Comparison of ENCODE assay signal across 29 cellular contexts in the genomic region with DNA sequence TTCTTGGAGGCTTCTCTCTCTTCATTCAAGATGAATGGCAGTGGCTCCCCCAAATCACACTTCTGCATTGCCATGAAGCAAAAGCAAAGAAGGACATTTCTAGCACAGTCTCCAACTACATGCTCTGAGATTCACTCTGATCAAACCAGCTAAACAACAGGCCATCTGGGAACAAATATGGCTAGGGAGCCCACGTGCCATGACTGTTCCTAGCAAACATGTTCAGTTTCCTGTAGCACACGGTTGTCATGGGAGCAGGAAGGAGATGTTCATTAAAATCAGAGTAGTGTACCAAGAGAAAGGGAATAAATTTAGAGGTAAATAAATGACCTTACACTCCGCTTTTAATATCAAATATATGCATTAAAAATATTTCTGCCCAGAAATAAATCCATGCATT.
A peak's percentile ranks its signal among the peaks of the same experiment; 100 is the strongest.
DNase-seq lines count a peak whose midpoint lies in the region; ATAC-seq, FAIRE-seq and TF ChIP-seq lines count a peak whose summit lies in the region.
"Had no signal": no experiment of that assay in that cellular context is flagged by ENCODE, and none has a peak within 500 bp of the region (broad histone marks: within the 10 kb centered on the region; RNA-seq: fewer than 3 reads in every experiment).

No MANE protein-coding gene starts in this region.

- H3K36me3 ChIP-seq in PC-3 (ENCODE audit: low read depth, low read length) (no peaks in the 10 kb centered on the region), H1 (ENCODE audit: control insufficient read depth in 2 of 4, insufficient read depth in 4 of 4, low read length in 3 of 4) (no peaks in the 10 kb centered on the region)
- H3K36me3 ChIP-seq: BLaER1 treated with 17β-estradiol and CSF1 and Interleukin-3, amounts not matched to agents 10 nM and 100 nM had no signal

- no peak overlapping the region for H4K91ac ChIP-seq in H1 (replicated peaks; ENCODE audit: insufficient read length, low read length)

- no peaks in the 10 kb centered on the region for H3K23me2 ChIP-seq in H1 (ENCODE audit: low read depth, low read length)

- BruUV-seq in PC-3 (replicated peaks; lab: Mats Ljungman, UMichigan), result no TSS peak

- H3K27me3 ChIP-seq in PC-3 (ENCODE audit: low read length) (no peaks in the 10 kb centered on the region), H1 (replicated peaks in 1 of 4; ENCODE audit: control insufficient read depth in 3 of 4, extremely low read depth in 1 of 4, insufficient read depth in 3 of 4, low read length in 3 of 4) (no peaks in the 10 kb centered on the region)
- H3K27me3 ChIP-seq: BLaER1 treated with 17β-estradiol and CSF1 and Interleukin-3, amounts not matched to agents 10 nM and 100 nM had no signal

- H3K9me3 ChIP-seq in PC-3 (ENCODE audit: low read length), result no peaks in the 10 kb centered on the region
- H3K9me3 ChIP-seq in H1 (ENCODE audit: insufficient read depth in 2 of 2, low read depth in 1 of 2, low read length in 1 of 2), result no peaks in the 10 kb centered on the region
- H3K9me3 ChIP-seq: BLaER1 treated with 17β-estradiol and CSF1 and Interleukin-3, amounts not matched to agents 10 nM and 100 nM had no signal

- H3K79me2 ChIP-seq in PC-3 (ENCODE audit: low read length), result no peaks in the 10 kb centered on the region
- H3K79me2 ChIP-seq in H1 (ENCODE audit: control insufficient read depth in 1 of 2, insufficient read depth in 2 of 2, low read length in 2 of 2), result no peaks in the 10 kb centered on the region

- no peak for TF ChIP-seq POLR2A in H1 (IDR thresholded peaks at IDR 0.05; ENCODE audit: control extremely low read depth in 1 of 2, low read depth in 2 of 2, low read length in 2 of 2)

- H4K20me1 ChIP-seq in PC-3 (ENCODE audit: low read length) (no peaks in the 10 kb centered on the region), H1 (replicated peaks in 1 of 2; ENCODE audit: control insufficient read depth in 1 of 2, insufficient read depth in 2 of 2, low read length in 2 of 2) (no peaks in the 10 kb centered on the region)
- H4K20me1 ChIP-seq: BLaER1 treated with 17β-estradiol and CSF1 and Interleukin-3, amounts not matched to agents 10 nM and 100 nM had no signal

- DNase-seq in NOMO-1 treated with DMSO at 0.1 percent for 48 hours (lab: John Stamatoyannopoulos, UW; ENCODE audit: unreplicated experiment) (peak; percentile 44), NOMO-1 treated with dmso at 0.1 percent for 144 hours (lab: John Stamatoyannopoulos, UW; ENCODE audit: unreplicated experiment) (no peak), PC-3 (no peak), H1 (ENCODE audit: low read depth in 1 of 2, low spot score in 2 of 2) (no peak), GOT3 (lab: John Stamatoyannopoulos, UW) (no peak)
- DNase-seq: CD4-positive, alpha-beta T cell; DMS79 treated with DMSO at 0.1 percent for 48 hours; GF-D8; H9; Karpas-422; NCI-H1092; NCI-H1417 treated with DMSO at 0.1 percent for 48 hours; NCI-H1694 treated with DMSO at 0.1 percent for 48 hours; NCI-H2081; NCI-H2171; NCI-H510A treated with DMSO at 0.1 percent for 48 hours; NCI-H82; OCI-M1; SIG-M5; SW 1271 had no signal

- H3K4me1 ChIP-seq in PC-3 (ENCODE audit: insufficient read depth, low read length) (no peaks in the 10 kb centered on the region), H1 (replicated peaks in 1 of 4; ENCODE audit: control insufficient read depth in 3 of 4, insufficient read depth in 4 of 4, low read length in 3 of 4) (no peaks in the 10 kb centered on the region)
- H3K4me1 ChIP-seq: BLaER1 treated with 17β-estradiol and CSF1 and Interleukin-3, amounts not matched to agents 10 nM and 100 nM had no signal

- H3K14ac ChIP-seq in H1 (ENCODE audit: insufficient read length), result no peak overlapping the region

- H3K79me1 ChIP-seq in H1 (ENCODE audit: low read depth, low read length), result no peaks in the 10 kb centered on the region

- no peak overlapping the region for H4K8ac ChIP-seq in H1 (ENCODE audit: extremely low read depth, insufficient read depth, low read length)

- H2AK5ac ChIP-seq in H1 (ENCODE audit: low read depth, low read length), result no peak overlapping the region

- intact Hi-C loops in PC-3 (cut with micrococcal nuclease), result no loop called here

- POLR2A ChIA-PET in PC-3 (lab: Charles Lee; ENCODE audit: unreplicated experiment), result no interaction called here
- POLR2A ChIA-PET in H1 (lab: Charles Lee; ENCODE audit: partially characterized antibody), result no interaction called here

- H4K5ac ChIP-seq in H1 (ENCODE audit: insufficient read length, low read depth, low read length), result no peak overlapping the region

- H3F3A ChIP-seq in PC-3 (ENCODE audit: low read length, unreplicated experiment), result no peaks in the 10 kb centered on the region

- H3K4me3 ChIP-seq in PC-3 (ENCODE audit: low read length), result no peak overlapping the region
- H3K4me3 ChIP-seq in H1 (ENCODE audit: extremely low read depth in 1 of 4, insufficient read depth in 2 of 4, low read depth in 3 of 4, low read length in 4 of 4), result no peak overlapping the region
- H3K4me3 ChIP-seq: BLaER1 treated with 17β-estradiol and CSF1 and Interleukin-3, amounts not matched to agents 10 nM and 100 nM; SK-N-MC had no signal

- no peak for TF ChIP-seq CTCF in PC-3 (conservative IDR thresholded peaks at IDR 0.05; ENCODE audit: low read depth, low read length)
- TF ChIP-seq CTCF in H1 (IDR thresholded peaks at IDR 0.05; ENCODE audit: control extremely low read depth in 1 of 3, insufficient read depth in 1 of 3, low read depth in 1 of 3, low read length in 3 of 3), result no peak

- no peak overlapping the region for H2BK20ac ChIP-seq in H1 (ENCODE audit: low read length)

- no peak for FAIRE-seq in H1 (lab: Jason Lieb, UNC)
- FAIRE-seq: A204.1, D721Med, GM12891, RCC 7860 had no signal

- no peak overlapping the region for H3K18ac ChIP-seq in H1 (ENCODE audit: extremely low read depth, low read length)

- H2BK120ac ChIP-seq in H1 (replicated peaks; ENCODE audit: low read depth, low read length), result no peak overlapping the region

- H3K4me2 ChIP-seq in PC-3 (ENCODE audit: low read length) (no peak overlapping the region), H1 (ENCODE audit: insufficient read depth in 1 of 2, low read depth in 2 of 2, low read length in 2 of 2) (no peak overlapping the region)
- H3K4me2 ChIP-seq: BLaER1 treated with 17β-estradiol and CSF1 and Interleukin-3, amounts not matched to agents 10 nM and 100 nM had no signal

- H3K9me2 ChIP-seq in PC-3 (replicated peaks; ENCODE audit: low read length), result no peaks in the 10 kb centered on the region

- H2BK5ac ChIP-seq in H1 (ENCODE audit: low read depth, low read length), result no peak overlapping the region

- no peak for TF ChIP-seq EP300 in H1 (IDR thresholded peaks at IDR 0.05; ENCODE audit: borderline replicate concordance in 1 of 2, low read depth in 2 of 2, low read length in 2 of 2)

- H3K9ac ChIP-seq in PC-3 (ENCODE audit: low read length) (no peak overlapping the region), H1 (replicated peaks in 1 of 4; ENCODE audit: extremely low read depth in 1 of 4, low read depth in 3 of 4, low read length in 3 of 4) (no peak overlapping the region)
- H3K9ac ChIP-seq: BLaER1 treated with 17β-estradiol and CSF1 and Interleukin-3, amounts not matched to agents 10 nM and 100 nM had no signal

- no peak overlapping the region for H3K27ac ChIP-seq in PC-3 (ENCODE audit: low read length)
- H3K27ac ChIP-seq in H1 (ENCODE audit: low read depth, low read length), result no peak overlapping the region
- H3K27ac ChIP-seq: BLaER1 treated with 17β-estradiol and CSF1 and Interleukin-3, amounts not matched to agents 10 nM and 100 nM; HL-60; SK-N-MC had no signal

- 95% methylated on average over 3 of the region's 3 CpGs; no CpG with 5 or more reads in 1 of the 2 experiments for WGBS in H1 (ENCODE audit: extremely low coverage in 1 of 2, insufficient coverage in 1 of 2, insufficient read length in 1 of 2, insufficient replicate concordance in 2 of 2, low coverage in 1 of 2, low lambda C conversion rate in 2 of 2, missing lambda C conversion rate in 1 of 2), 2 experiments

- no peak overlapping the region for H2BK15ac ChIP-seq in H1 (ENCODE audit: low read length)

- CTCF ChIA-PET in PC-3 (lab: Charles Lee), result no interaction called here
- CTCF ChIA-PET in H1 (lab: Charles Lee; ENCODE audit: partially characterized antibody), result no interaction called here

- no peak for TF ChIP-seq RAD21 in H1 (IDR thresholded peaks at IDR 0.05 in 1 of 2, conservative IDR thresholded peaks at IDR 0.05 in 1 of 2; ENCODE audit: low read depth in 2 of 2, low read length in 2 of 2)

- H3K4ac ChIP-seq in H1 (replicated peaks; ENCODE audit: insufficient read length, low read depth, low read length), result no peak overlapping the region

- ATAC-seq in PC-3, result no peak
- no peak for ATAC-seq in GM21360 (IDR thresholded peaks at IDR 0.05; ENCODE audit: unreplicated experiment)
- no peak for ATAC-seq in HG02571 (IDR thresholded peaks at IDR 0.05; ENCODE audit: unreplicated experiment)

- H2BK12ac ChIP-seq in H1 (ENCODE audit: low read depth, low read length), result no peak overlapping the region

- 0 out of 2 replicates have a peak overlapping the region, but pooled peaks have one; percentile 46 for H2AFZ ChIP-seq in PC-3 (ENCODE audit: low read length)
- H2AFZ ChIP-seq in H1 (ENCODE audit: low read length), result 0 out of 2 replicates have a peak overlapping the region, but pooled peaks have one; percentile 57

- no peak overlapping the region for H3K23ac ChIP-seq in H1 (ENCODE audit: insufficient read length)

- H3K56ac ChIP-seq in H1 (replicated peaks; ENCODE audit: insufficient read length, low read depth, low read length), result no peak overlapping the region

TF ChIP-seq in H1, 55 proteins besides CTCF, POLR2A, EP300 and RAD21:
- TF ChIP-seq PHF8 (conservative IDR thresholded peaks at IDR 0.05; ENCODE audit: low read depth, low read length), result no peak
- TF ChIP-seq SUZ12 (IDR thresholded peaks at IDR 0.05; ENCODE audit: low read length), result no peak
- no peak for TF ChIP-seq RNF2 (IDR thresholded peaks at IDR 0.05; ENCODE audit: borderline replicate concordance, low read depth, low read length, missing control alignments, poor library complexity, severe bottlenecking)
- no peak for TF ChIP-seq FOSL1 (IDR thresholded peaks at IDR 0.05; ENCODE audit: insufficient read depth, low read depth, low read length)
- no peak for TF ChIP-seq TEAD4 (IDR thresholded peaks at IDR 0.05; ENCODE audit: low read depth, low read length)
- no peak for TF ChIP-seq TAF7 (optimal IDR thresholded peaks at IDR 0.05; ENCODE audit: borderline replicate concordance, low read depth, low read length)
- no peak for TF ChIP-seq CBX8 (IDR thresholded peaks at IDR 0.05; ENCODE audit: borderline replicate concordance, low read depth, low read length)
- TF ChIP-seq TBP (IDR thresholded peaks at IDR 0.05; ENCODE audit: low read depth, low read length), result no peak
- no peak for TF ChIP-seq KDM4A (IDR thresholded peaks at IDR 0.05; ENCODE audit: low read depth, low read length, severe bottlenecking)
- TF ChIP-seq JUN (IDR thresholded peaks at IDR 0.05; ENCODE audit: low read depth, low read length), result no peak
- TF ChIP-seq BCL11A (IDR thresholded peaks at IDR 0.05; ENCODE audit: low read depth in 2 of 2, low read length in 2 of 2), result no peak
